9 cellular contexts compared by ENCODE assay signal in genomic region chr19:56333506-56333905, GRCh38. TPM values are rescaled to one million over a fixed set of nuclear protein-coding genes. Genes with fewer than 3 reads are reported as not detected.
A peak's percentile ranks its signal among the peaks of the same experiment; 100 is the strongest.
DNase-seq lines count a peak whose midpoint lies in the region; FAIRE-seq and TF ChIP-seq lines count a peak whose summit lies in the region.
"Had no signal": no experiment of that assay in that cellular context is flagged by ENCODE, and none has a peak within 500 bp of the region (broad histone marks: within the 10 kb centered on the region; RNA-seq: fewer than 3 reads in every experiment).

No MANE protein-coding gene starts in this region.

- CTCF ChIA-PET in CD8-positive, alpha-beta memory T cell (lab: Charles Lee) = interaction anchor here (0.9 to 3.1 kb wide), 10 partner anchors 10 to 268 kb away, joined by 3 to 27 read pairs (median 4); partner anchors contain the start of gene ZSCAN5A

- H3K27ac ChIP-seq in CD8-positive, alpha-beta memory T cell (ENCODE audit: low read depth, low read length) = no peak overlapping the region
- no peak overlapping the region for H3K27ac ChIP-seq in right atrium auricular region
- H3K27ac ChIP-seq: SJSA1 had no signal

- peak; percentile 18 to 63 for TF ChIP-seq CTCF in right atrium auricular region (IDR thresholded peaks at IDR 0.05)

- H3K9me3 Mint-ChIP-seq in CD8-positive, alpha-beta memory T cell = peaks cover 0 to 8% (median 6%) of the 10 kb centered on the region in 5 donors

- H3K4me1 Mint-ChIP-seq in CD8-positive, alpha-beta memory T cell = no peaks in the 10 kb centered on the region

- peaks cover 3 to 14% of the 10 kb centered on the region in 2 donors for H3K27me3 Mint-ChIP-seq in CD8-positive, alpha-beta memory T cell

- peak; percentile 75 for FAIRE-seq in H54 (lab: Jason Lieb, UNC)

- H3K36me3 ChIP-seq in CD8-positive, alpha-beta memory T cell (ENCODE audit: insufficient read depth, low read length) = no peaks in the 10 kb centered on the region
- no peaks in the 10 kb centered on the region for H3K36me3 ChIP-seq in right atrium auricular region
- H3K36me3 ChIP-seq: SJSA1 had no signal

- no peaks in the 10 kb centered on the region for H3K4me1 ChIP-seq in CD8-positive, alpha-beta memory T cell (ENCODE audit: insufficient read depth, low read length)
- no peaks in the 10 kb centered on the region for H3K4me1 ChIP-seq in right atrium auricular region
- H3K4me1 ChIP-seq: SJSA1 had no signal

- H3K4me3 ChIP-seq in CD8-positive, alpha-beta memory T cell (ENCODE audit: low read length) = no peak overlapping the region
- no peak overlapping the region for H3K4me3 ChIP-seq in right atrium auricular region
- H3K4me3 ChIP-seq: SJSA1 had no signal

- no peaks in the 10 kb centered on the region for H3K27me3 ChIP-seq in CD8-positive, alpha-beta memory T cell (ENCODE audit: insufficient read depth, low read length, poor library complexity, severe bottlenecking)
- no peaks in the 10 kb centered on the region for H3K27me3 ChIP-seq in right atrium auricular region
- H3K27me3 ChIP-seq: SJSA1 had no signal

- peaks cover 0 to 3% (median 0%) of the 10 kb centered on the region in 3 donors for H3K36me3 Mint-ChIP-seq in CD8-positive, alpha-beta memory T cell

- no peaks in the 10 kb centered on the region for H3K9me3 ChIP-seq in CD8-positive, alpha-beta memory T cell (ENCODE audit: low read length)
- peaks cover 0 to 17% of the 10 kb centered on the region in 2 donors for H3K9me3 ChIP-seq in right atrium auricular region
- H3K9me3 ChIP-seq: SJSA1 had no signal

- POLR2A ChIA-PET in CD8-positive, alpha-beta memory T cell (lab: Charles Lee) = no interaction called here

- H3K27ac Mint-ChIP-seq in CD8-positive, alpha-beta memory T cell = no peak overlapping the region

- no peak overlapping the region for H3K4me3 Mint-ChIP-seq in CD8-positive, alpha-beta memory T cell

- DNase-seq in CD8-positive, alpha-beta memory T cell = peak in 3 of 5 donors; percentile 16 to 28 (median 21)
- peak; percentile 47 for DNase-seq in H54 (ENCODE audit: insufficient read length, low spot score)
- peak; percentile 58 for DNase-seq in NCI-H69 (lab: John Stamatoyannopoulos, UW)
- DNase-seq in activated T-cell treated with anti-CD3 and anti-CD28 coated beads for 4 hours = peak; percentile 19
- DNase-seq in right atrium auricular region (ENCODE audit: low spot score) = no peak
- DNase-seq in stimulated activated CD4-positive, alpha-beta T cell treated with anti-CD3 and anti-CD28 coated beads, Interleukin-2, amount 100 ng/mL, for 48 hours = peak; percentile 11 to 42
- no peak for DNase-seq in cerebellum (ENCODE audit: low spot score)
- DNase-seq in effector CD8-positive, alpha-beta T cell (lab: John Stamatoyannopoulos, UW) = no peak

- no peak for TF ChIP-seq POLR2A in H54 (IDR thresholded peaks at IDR 0.05; ENCODE audit: low read depth, low read length)

RNA-seq across cellular contexts. Expression of gene ZSCAN5A, which starts 18.9 kb away (rescaled TPM):
- total RNA-seq in CD8-positive, alpha-beta memory T cell = 10 to 100 TPM; 11.2 to 11.6 TPM
- 10.4 TPM for polyA plus RNA-seq in CD8-positive, alpha-beta memory T cell
- 1 to 10 TPM; 3.0 to 9.5 TPM for total RNA-seq in right atrium auricular region
- 13.3 TPM for total RNA-seq in cerebellum

RNA-seq across cellular contexts. Expression of gene ZNF582, which starts 59.8 kb away (rescaled TPM):
- 1 to 10 TPM; 2.1 to 2.6 TPM for total RNA-seq in CD8-positive, alpha-beta memory T cell
- 9.0 TPM for polyA plus RNA-seq in CD8-positive, alpha-beta memory T cell
- 1 to 10 TPM; 3.9 to 6.2 TPM for total RNA-seq in right atrium auricular region
- total RNA-seq in cerebellum = 7.4 TPM

Comparison
In these comparisons a context has a peak if more than half of its experiments do, and no peak if none do; other contexts are left out.
1. DNase-seq: peak in CD8-positive, alpha-beta memory T cell (3 of 5), H54 (single experiment), NCI-H69 (single experiment), activated T-cell treated with anti-CD3 and anti-CD28 coated beads for 4 hours (single experiment) and stimulated activated CD4-positive, alpha-beta T cell treated with anti-CD3 and anti-CD28 coated beads, Interleukin-2, amount 100 ng/mL, for 48 hours (2 of 2); none in right atrium auricular region (single experiment), cerebellum (single experiment) and effector CD8-positive, alpha-beta T cell (single experiment).